Comparison of ENCODE assay signal across 26 cellular contexts in the genomic region with DNA sequence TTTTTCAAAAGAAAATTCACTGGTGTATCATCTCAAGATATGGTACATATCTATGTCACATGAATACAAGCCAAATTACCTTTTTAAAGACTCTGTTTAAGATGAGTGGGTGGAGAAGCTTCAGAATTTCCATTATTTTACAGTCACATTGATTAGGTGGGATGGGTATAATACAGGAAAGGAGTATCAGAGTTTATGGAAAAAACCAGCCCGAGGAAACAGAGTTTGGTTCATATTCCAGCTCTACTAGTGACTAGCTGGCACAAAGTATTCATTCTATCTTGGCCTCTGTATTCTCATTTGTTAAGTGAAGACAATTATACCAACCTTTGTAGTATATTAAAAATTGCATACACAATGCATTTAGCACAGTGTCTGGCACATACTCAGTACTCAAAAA. TPM values are rescaled to one million over a fixed set of nuclear protein-coding genes. Genes with fewer than 3 reads are reported as not detected.
A peak's percentile ranks its signal among the peaks of the same experiment; 100 is the strongest.
DNase-seq lines count a peak whose midpoint lies in the region; ATAC-seq, FAIRE-seq and TF ChIP-seq lines count a peak whose summit lies in the region.
"Had no signal": no experiment of that assay in that cellular context is flagged by ENCODE, and none has a peak within 500 bp of the region (broad histone marks: within the 10 kb centered on the region; RNA-seq: fewer than 3 reads in every experiment).

No MANE protein-coding gene starts in this region.

- no peak for ATAC-seq in HG03565 (IDR thresholded peaks at IDR 0.05; ENCODE audit: unreplicated experiment)
- ATAC-seq: HCT116, Right ventricle myocardium inferior had no signal

- no peaks in the 10 kb centered on the region for H3K27me3 ChIP-seq in layer of hippocampus (ENCODE audit: control insufficient read depth, insufficient read depth, low read length)
- H3K27me3 ChIP-seq in small intestine (ENCODE audit: control insufficient read depth in 2 of 2, insufficient read depth in 2 of 2, low read length in 2 of 2), result no peaks in the 10 kb centered on the region
- H3K27me3 ChIP-seq: BLaER1 treated with 17β-estradiol and CSF1 and Interleukin-3, amounts not matched to agents 10 nM and 100 nM; SJCRH30 had no signal

- no peak for TF ChIP-seq CTCF in 22Rv1 (IDR thresholded peaks at IDR 0.05)

- 53 to 77% (median 71%) methylated on average over 1 of the region's 1 CpG for WGBS in small intestine, 3 donors

- H3K9me3 ChIP-seq in SK-N-MC (ENCODE audit: low read depth, low read length) (no peaks in the 10 kb centered on the region), small intestine (ENCODE audit: control insufficient read depth, low read depth) (no peaks in the 10 kb centered on the region)
- H3K9me3 ChIP-seq: BLaER1 treated with 17β-estradiol and CSF1 and Interleukin-3, amounts not matched to agents 10 nM and 100 nM; SJCRH30 had no signal

- no peak overlapping the region for H3K9ac ChIP-seq in SK-N-MC (ENCODE audit: insufficient read length)
- H3K9ac ChIP-seq: BLaER1 treated with 17β-estradiol and CSF1 and Interleukin-3, amounts not matched to agents 10 nM and 100 nM; KMS-11 had no signal

- 0 out of 2 replicates have a peak overlapping the region, but pooled peaks have one; percentile 2 for H3K27ac ChIP-seq in 22Rv1
- peak overlapping the region; percentile 96 for H3K27ac ChIP-seq in SK-N-MC
- H3K27ac ChIP-seq in layer of hippocampus (ENCODE audit: low read depth, low read length), result peak overlapping the region; percentile 27
- H3K27ac ChIP-seq in small intestine (ENCODE audit: low read depth in 1 of 2, low read length in 1 of 2), result no peak overlapping the region
- H3K27ac ChIP-seq: BLaER1 treated with 17β-estradiol and CSF1 and Interleukin-3, amounts not matched to agents 10 nM and 100 nM; KMS-11; PC-9; SJCRH30 had no signal

- DNase-seq in SK-N-MC (ENCODE audit: low read depth, low spot score), result no peak
- DNase-seq in small intestine, result peak; percentile 2
- no peak for DNase-seq in activated CD8-positive, alpha-beta memory T cell treated with anti-CD3 and anti-CD28 coated beads for 24 hours
- no peak for DNase-seq in DMS79 (lab: John Stamatoyannopoulos, UW)
- DNase-seq in activated naive CD4-positive, alpha-beta T cell treated with Interleukin-2 at 50 U/mL for 16 hours, result no peak
- DNase-seq: AML-193; CD4-positive, alpha-beta memory T cell; COR-L47; DMS53; NCI-H1048; NCI-H1417; NCI-H1694 treated with DMSO at 0.1 percent for 48 hours; NCI-H2081; NCI-H226; NCI-H510A treated with DMSO at 0.1 percent for 48 hours; PC-9; SJCRH30 had no signal

- no peak overlapping the region for H3K4me3 ChIP-seq in SK-N-MC
- H3K4me3 ChIP-seq in small intestine (ENCODE audit: low read depth in 1 of 2, low read length in 2 of 2), result no peak overlapping the region
- H3K4me3 ChIP-seq: BLaER1 treated with 17β-estradiol and CSF1 and Interleukin-3, amounts not matched to agents 10 nM and 100 nM; PC-9; SJCRH30 had no signal

- H3K4me1 ChIP-seq in small intestine (ENCODE audit: control insufficient read depth in 2 of 2, insufficient read depth in 1 of 2, low read depth in 1 of 2, low read length in 1 of 2), result no peaks in the 10 kb centered on the region

- no peaks in the 10 kb centered on the region for H3K36me3 ChIP-seq in SK-N-MC (ENCODE audit: insufficient read depth, low read length)
- peaks cover 0 to 4% of the 10 kb centered on the region in 2 donors for H3K36me3 ChIP-seq in small intestine (ENCODE audit: control insufficient read depth in 2 of 2, insufficient read depth in 2 of 2, low read length in 2 of 2)
- H3K36me3 ChIP-seq: SJCRH30 had no signal

- FAIRE-seq in small intestine (lab: Jason Lieb, UNC), result no peak
- FAIRE-seq: G401.6, H1 had no signal

RNA-seq across cellular contexts. Expression of a gene that starts 46.5 kb away (rescaled TPM):
- polyA plus RNA-seq in small intestine, result 10 to 100 TPM; 15.7 to 20.1 (median 17.7) TPM

Comparison
In these comparisons a context has a peak if more than half of its experiments do, and no peak if none do; other contexts are left out.
1. H3K27ac ChIP-seq: peak in 22Rv1 (single experiment), SK-N-MC (single experiment) and layer of hippocampus (single experiment); none in small intestine (0 of 2).